Comparison of ENCODE assay signal across 30 cellular contexts in genomic region chr7:90175667-90176066, GRCh38. TPM values are rescaled to one million over a fixed set of nuclear protein-coding genes. Genes with fewer than 3 reads are reported as not detected.
"Had no signal": no experiment of that assay in that cellular context is flagged by ENCODE, and none has a peak within 500 bp of the region (broad histone marks: within the 10 kb centered on the region; RNA-seq: fewer than 3 reads in every experiment).

No MANE protein-coding gene starts in this region.

- H3K27ac ChIP-seq: KMS-11, SJSA1, VCaP had no signal

- H3K9ac ChIP-seq: KMS-11, SK-N-SH had no signal

- H3K9me3 Mint-ChIP-seq: activated naive CD8-positive, alpha-beta T cell treated with anti-CD3 and anti-CD28 coated beads, Interleukin-2, amount 50 U/mL, for 24 hours had no signal

- ATAC-seq: activated CD8-positive, alpha-beta memory T cell treated with anti-CD3 and anti-CD28 coated beads, Interleukin-2, amount 10 ng/mL, durations not matched to agents 7 days and 5 days; activated naive CD8-positive, alpha-beta T cell treated with anti-CD3 and anti-CD28 coated beads, Interleukin-2, amount 50 U/mL, for 24 hours; Panc1 had no signal

- H3K4me3 ChIP-seq: SJSA1 had no signal

- H3K4me3 Mint-ChIP-seq: activated B cell treated with CpG ODN at 0.5 μM for 24 hours; activated CD4-positive, alpha-beta memory T cell treated with anti-CD3 and anti-CD28 coated beads for 36 hours; activated CD8-positive, alpha-beta memory T cell treated with anti-CD3 and anti-CD28 coated beads, Interleukin-2, amount 10 ng/mL, durations not matched to agents 7 days and 5 days; activated naive CD4-positive, alpha-beta T cell treated with anti-CD3 and anti-CD28 coated beads, Interleukin-2, amount 10 ng/mL, durations not matched to agents 7 days and 5 days; activated naive CD8-positive, alpha-beta T cell; activated naive CD8-positive, alpha-beta T cell treated with anti-CD3 and anti-CD28 coated beads, Interleukin-2, amount 50 U/mL, for 24 hours; brain had no signal

- H3K36me3 Mint-ChIP-seq: activated CD4-positive, alpha-beta memory T cell treated with anti-CD3 and anti-CD28 coated beads for 36 hours; activated naive CD4-positive, alpha-beta T cell treated with anti-CD3 and anti-CD28 coated beads, Interleukin-2, amount 10 ng/mL, durations not matched to agents 7 days and 5 days; activated naive CD8-positive, alpha-beta T cell; brain had no signal

- H3K36me3 ChIP-seq: SJSA1 had no signal

- H3K27ac Mint-ChIP-seq: activated B cell treated with CpG ODN at 0.5 μM for 24 hours; activated CD4-positive, alpha-beta memory T cell treated with anti-CD3 and anti-CD28 coated beads for 36 hours; activated CD8-positive, alpha-beta memory T cell treated with anti-CD3 and anti-CD28 coated beads, Interleukin-2, amount 10 ng/mL, durations not matched to agents 7 days and 5 days; activated naive CD4-positive, alpha-beta T cell treated with anti-CD3 and anti-CD28 coated beads, Interleukin-2, amount 10 ng/mL, durations not matched to agents 7 days and 5 days; activated naive CD8-positive, alpha-beta T cell; activated naive CD8-positive, alpha-beta T cell treated with anti-CD3 and anti-CD28 coated beads, Interleukin-2, amount 50 U/mL, for 24 hours; brain had no signal

- H3K27me3 ChIP-seq: SJSA1 had no signal

- H3K4me1 Mint-ChIP-seq: brain had no signal

- DNase-seq: activated B cell treated with CpG ODN at 0.5 μM for 24 hours; activated CD4-positive, alpha-beta memory T cell treated with anti-CD3 and anti-CD28 coated beads for 36 hours; activated CD4-positive, alpha-beta T cell treated with anti-CD3 and anti-CD28 coated beads for 4 hours; activated CD4-positive, alpha-beta T cell treated with anti-CD3 and anti-CD28 coated beads, Interleukin-2, amount 50 U/mL, for 1 hour; activated CD4-positive, CD25-positive, alpha-beta regulatory T cell treated with anti-CD3 and anti-CD28 coated beads, Interleukin-2, amount 50 U/mL, for 72 hours; activated CD8-positive, alpha-beta memory T cell treated with anti-CD3 and anti-CD28 coated beads for 24 hours; activated CD8-positive, alpha-beta memory T cell treated with anti-CD3 and anti-CD28 coated beads, Interleukin-2, amount 10 ng/mL, durations not matched to agents 7 days and 5 days; activated CD8-positive, alpha-beta memory T cell treated with anti-CD3 and anti-CD28 coated beads, Interleukin-2, amount 50 U/mL, for 48 hours; activated effector memory CD4-positive, alpha-beta T cell treated with Interleukin-2 at 50 U/mL for 16 hours; activated naive CD4-positive, alpha-beta T cell treated with anti-CD3 and anti-CD28 coated beads, Interleukin-2, amount 10 ng/mL, durations not matched to agents 7 days and 5 days; activated naive CD8-positive, alpha-beta T cell treated with anti-CD3 and anti-CD28 coated beads, Interleukin-2, amount 50 U/mL, for 24 hours; activated T-cell treated with anti-CD3 and anti-CD28 coated beads, Interleukin-2, amount 50 U/mL, for 48 hours; anterior cingulate cortex; NCI-H1105; NCI-H1417 treated with DMSO at 0.1 percent for 48 hours; NCI-H187 treated with DMSO at 0.1 percent for 48 hours; NCI-H2081; NCI-H345; NCI-H524 treated with DMSO at 0.1 percent for 48 hours; SHP77 treated with DMSO at 0.1 percent for 48 hours; SK-N-SH; T-helper 1 cell; T-helper 2 cell; T-helper 9 cell had no signal

- H3K4me2 ChIP-seq: KMS-11, SK-N-SH had no signal

- H3K9me3 ChIP-seq: SJSA1, SK-N-SH had no signal

- H3K27me3 Mint-ChIP-seq: activated naive CD4-positive, alpha-beta T cell treated with anti-CD3 and anti-CD28 coated beads, Interleukin-2, amount 10 ng/mL, durations not matched to agents 7 days and 5 days had no signal

RNA-seq across cellular contexts. Expression of gene STEAP2, which starts 35.9 kb away (rescaled TPM):
- total RNA-seq: activated B cell treated with CpG ODN at 0.5 μM for 24 hours; activated CD4-positive, alpha-beta memory T cell treated with anti-CD3 and anti-CD28 coated beads for 36 hours; activated CD8-positive, alpha-beta memory T cell treated with anti-CD3 and anti-CD28 coated beads, Interleukin-2, amount 10 ng/mL, durations not matched to agents 7 days and 5 days had no signal
